Comparison of ENCODE assay signal across 30 cellular contexts in the genomic region with DNA sequence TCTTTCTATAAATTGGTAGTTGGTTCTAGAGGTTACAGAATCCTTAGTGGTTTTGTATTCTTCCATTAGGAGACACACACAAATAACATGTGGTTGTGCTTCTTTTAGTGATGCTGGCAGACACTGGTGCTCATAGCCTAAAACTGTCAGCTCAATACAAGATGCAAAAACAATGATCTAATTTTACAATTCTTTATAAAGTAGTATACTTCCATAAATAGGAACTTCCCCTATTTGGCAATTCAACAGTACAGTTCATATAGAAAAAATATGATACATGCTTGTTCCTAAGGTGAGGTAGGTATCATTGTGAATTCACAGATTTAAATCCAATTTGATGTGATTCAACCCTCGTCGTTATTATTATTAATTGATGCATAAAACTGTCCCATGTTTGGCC. TPM values are rescaled to one million over a fixed set of nuclear protein-coding genes. Genes with fewer than 3 reads are reported as not detected.
A peak's percentile ranks its signal among the peaks of the same experiment; 100 is the strongest.
DNase-seq lines count a peak whose midpoint lies in the region; ATAC-seq, FAIRE-seq and TF ChIP-seq lines count a peak whose summit lies in the region.
"Had no signal": no experiment of that assay in that cellular context is flagged by ENCODE, and none has a peak within 500 bp of the region (broad histone marks: within the 10 kb centered on the region; RNA-seq: fewer than 3 reads in every experiment).

No MANE protein-coding gene starts in this region.

- H3K4me3 ChIP-seq in DOHH2 (ENCODE audit: low read length) (peak overlapping the region; percentile 55), dorsolateral prefrontal cortex (no peak overlapping the region), small intestine (ENCODE audit: low read depth in 1 of 2, low read length in 2 of 2) (no peak overlapping the region), HepG2 (replicated peaks in 1 of 3; ENCODE audit: insufficient read depth in 1 of 3, low read depth in 2 of 3, low read length in 3 of 3) (no peak overlapping the region), gastrocnemius medialis (no peak overlapping the region)
- H3K4me3 ChIP-seq: GM12878, thoracic aorta had no signal

- peaks cover 49% of the 10 kb centered on the region for H3K4me1 ChIP-seq in DOHH2 (ENCODE audit: control insufficient read depth, low read length)
- H3K4me1 ChIP-seq in small intestine (ENCODE audit: control insufficient read depth in 2 of 2, insufficient read depth in 1 of 2, low read depth in 1 of 2, low read length in 1 of 2), result peaks cover 0 to 4% of the 10 kb centered on the region in 2 donors
- peaks cover 34% of the 10 kb centered on the region for H3K4me1 ChIP-seq in HepG2 (ENCODE audit: insufficient read depth, low read length)
- no peaks in the 10 kb centered on the region for H3K4me1 ChIP-seq in gastrocnemius medialis

- H3K27me3 ChIP-seq in DOHH2 (ENCODE audit: control insufficient read depth, low read length) (no peaks in the 10 kb centered on the region), dorsolateral prefrontal cortex (no peaks in the 10 kb centered on the region), small intestine (ENCODE audit: control insufficient read depth in 2 of 2, insufficient read depth in 2 of 2, low read length in 2 of 2) (no peaks in the 10 kb centered on the region), HepG2 (ENCODE audit: control insufficient read depth in 1 of 2, insufficient read depth in 2 of 2, low read length in 2 of 2) (no peaks in the 10 kb centered on the region), gastrocnemius medialis (no peaks in the 10 kb centered on the region)

- H3K27ac ChIP-seq in DOHH2 (ENCODE audit: low read depth, low read length) (peak overlapping the region; percentile 77), dorsolateral prefrontal cortex (peak overlapping the region in 54 of 59 donors; percentile 0 to 86 (median 70)), small intestine (ENCODE audit: low read depth in 1 of 2, low read length in 1 of 2) (peak overlapping the region; percentile 53 to 60), HepG2 (ENCODE audit: extremely low read length, insufficient read depth, low read length) (no peak overlapping the region), gastrocnemius medialis (peak overlapping the region in 1 of 4 donors; percentile 15)
- H3K27ac ChIP-seq: thoracic aorta had no signal

- TF ChIP-seq RAD21 in HepG2 (CRISPR knock-in tag; IDR thresholded peaks at IDR 0.05), result no peak

- peak overlapping the region; percentile 71 for H3K4me2 ChIP-seq in DOHH2 (ENCODE audit: low read length)
- H3K4me2 ChIP-seq in HepG2 (ENCODE audit: low read depth, low read length), result no peak overlapping the region

- POLR2A ChIA-PET in HepG2 (lab: Yijun Ruan, JAX), result interaction anchor here (1.9 kb wide), 1 partner anchor 41 kb away, joined by 6 read pairs; a partner anchor contains a TSS

- H4K20me1 ChIP-seq in DOHH2 (ENCODE audit: control insufficient read depth, insufficient read depth, low read depth, low read length) (0 out of 2 replicates have a peak, but pooled peaks cover 7% of the 10 kb centered on the region), HepG2 (ENCODE audit: insufficient read depth, low read length) (peaks cover 4% of the 10 kb centered on the region; the same call in 1 of the 2 replicates)

- no peak overlapping the region for H2AFZ ChIP-seq in HepG2 (ENCODE audit: low read length)

- no peak overlapping the region for H3K27ac Mint-ChIP-seq in activated CD4-positive, alpha-beta T cell treated with anti-CD3 and anti-CD28 coated beads, Interleukin-2, amount 10 ng/mL, durations not matched to agents 24 days and 14 days
- H3K27ac Mint-ChIP-seq: activated CD4-positive, alpha-beta T cell treated with anti-CD3 and anti-CD28 coated beads for 36 hours; natural killer cell treated with Interleukin-12 subunit alpha and Interleukin-12 subunit beta and Interleukin-15 and Interleukin-18, amount 100 ng/mL, for 72 hours; stimulated activated effector memory CD8-positive, alpha-beta T cell treated with anti-CD3 and anti-CD28 coated beads, Interleukin-12 subunit alpha, Interleukin-12 subunit beta, amount 100 ng/mL, for 72 hours had no signal

- H3K9me3 ChIP-seq in DOHH2 (ENCODE audit: control insufficient read depth, insufficient read depth, low read length), result no peaks in the 10 kb centered on the region
- no peaks in the 10 kb centered on the region for H3K9me3 ChIP-seq in small intestine (ENCODE audit: control insufficient read depth, low read depth)
- H3K9me3 ChIP-seq in HepG2 (ENCODE audit: low read length), result no peaks in the 10 kb centered on the region
- H3K9me3 ChIP-seq in gastrocnemius medialis, result no peaks in the 10 kb centered on the region
- H3K9me3 ChIP-seq: thoracic aorta had no signal

- FAIRE-seq in small intestine (lab: Jason Lieb, UNC), result no peak
- FAIRE-seq in HepG2 (lab: Jason Lieb, UNC), result no peak
- FAIRE-seq: GM12878 had no signal

- peaks cover 69% of the 10 kb centered on the region for H3K79me2 ChIP-seq in DOHH2 (ENCODE audit: control insufficient read depth, low read length)
- H3K79me2 ChIP-seq in HepG2 (ENCODE audit: insufficient read depth, low read length), result peaks cover 2% of the 10 kb centered on the region

- H3K36me3 Mint-ChIP-seq in activated CD4-positive, alpha-beta T cell treated with anti-CD3 and anti-CD28 coated beads, Interleukin-2, amount 10 ng/mL, durations not matched to agents 24 days and 14 days (ENCODE audit: low read depth), result peaks cover 38% of the 10 kb centered on the region

- H3K9me3 Mint-ChIP-seq in activated CD4-positive, alpha-beta T cell treated with anti-CD3 and anti-CD28 coated beads, Interleukin-2, amount 10 ng/mL, durations not matched to agents 24 days and 14 days, result no peaks in the 10 kb centered on the region
- H3K9me3 Mint-ChIP-seq: activated T-cell treated with anti-CD3 and anti-CD28 coated beads, Interleukin-2, amount 50 U/mL, for 4 hours; H9; natural killer cell treated with Interleukin-12 subunit alpha and Interleukin-12 subunit beta and Interleukin-15 and Interleukin-18, amount 100 ng/mL, for 72 hours; stimulated activated effector memory CD8-positive, alpha-beta T cell treated with anti-CD3 and anti-CD28 coated beads, Interleukin-12 subunit alpha, Interleukin-12 subunit beta, amount 100 ng/mL, for 72 hours had no signal

- no TSS peak for BruUV-seq in HepG2 (replicated peaks; lab: Mats Ljungman, UMichigan)

- H3F3A ChIP-seq in DOHH2 (ENCODE audit: control insufficient read depth, insufficient read depth), result peaks cover 21% of the 10 kb centered on the region

- peaks cover 4% of the 10 kb centered on the region for H3K4me1 Mint-ChIP-seq in activated CD4-positive, alpha-beta T cell treated with anti-CD3 and anti-CD28 coated beads, Interleukin-2, amount 10 ng/mL, durations not matched to agents 24 days and 14 days
- H3K4me1 Mint-ChIP-seq: activated CD4-positive, alpha-beta T cell treated with anti-CD3 and anti-CD28 coated beads for 36 hours; H9; stimulated activated effector memory CD8-positive, alpha-beta T cell treated with anti-CD3 and anti-CD28 coated beads, Interleukin-12 subunit alpha, Interleukin-12 subunit beta, amount 100 ng/mL, for 72 hours had no signal

- H3K27me3 Mint-ChIP-seq in activated CD4-positive, alpha-beta T cell treated with anti-CD3 and anti-CD28 coated beads, Interleukin-2, amount 10 ng/mL, durations not matched to agents 24 days and 14 days, result no peaks in the 10 kb centered on the region
- H3K27me3 Mint-ChIP-seq: activated CD4-positive, alpha-beta T cell treated with anti-CD3 and anti-CD28 coated beads for 36 hours; natural killer cell treated with Interleukin-12 subunit alpha and Interleukin-12 subunit beta and Interleukin-15 and Interleukin-18, amount 100 ng/mL, for 72 hours; T-helper 17 cell had no signal

- no peaks in the 10 kb centered on the region for H3K9me2 ChIP-seq in DOHH2 (replicated peaks; ENCODE audit: control insufficient read depth, low read length)

- TF ChIP-seq POLR2A in HepG2 (IDR thresholded peaks at IDR 0.05; ENCODE audit: insufficient read depth in 1 of 2, low read depth in 2 of 2, low read length in 2 of 2), result no peak
- no peak for TF ChIP-seq POLR2A in gastrocnemius medialis (IDR thresholded peaks at IDR 0.05)

- DNase-seq in NAMALWA (ENCODE audit: low spot score) (peak; percentile 40), dorsolateral prefrontal cortex (no peak), small intestine (no peak), HepG2 (ENCODE audit: low spot score) (no peak), gastrocnemius medialis (no peak), GM19238 (ENCODE audit: insufficient read length, low spot score) (no peak)
- DNase-seq in activated CD4-positive, alpha-beta T cell treated with anti-CD3 and anti-CD28 coated beads, Interleukin-2, amount 10 ng/mL, durations not matched to agents 24 days and 14 days, result no peak
- DNase-seq: activated CD4-positive, alpha-beta T cell treated with anti-CD3 and anti-CD28 coated beads for 36 hours; activated CD8-positive, alpha-beta memory T cell treated with anti-CD3 and anti-CD28 coated beads for 24 hours; activated naive CD4-positive, alpha-beta T cell treated with Interleukin-2 at 50 U/mL for 16 hours; activated T-cell treated with anti-CD3 and anti-CD28 coated beads, Interleukin-2, amount 50 U/mL, for 4 hours; amygdala; C1 segment of cervical spinal cord; DND-41; H9; left cardiac atrium; mesendoderm; NCI-H1436 treated with DMSO at 0.1 percent for 48 hours; NCI-H2171 treated with DMSO at 0.1 percent for 48 hours; NCI-H524 treated with DMSO at 0.1 percent for 48 hours; NK-92 treated with Interleukin-12 subunit alpha and Interleukin-12 subunit beta, amount 100 ng/mL, for 24 hours; retina; RPMI8226; stimulated activated CD4-positive, alpha-beta T cell treated with anti-CD3 and anti-CD28 coated beads, Interleukin-2, amount 100 ng/mL, for 48 hours; T-helper 17 cell had no signal

- no peak overlapping the region for H3K4me3 Mint-ChIP-seq in activated CD4-positive, alpha-beta T cell treated with anti-CD3 and anti-CD28 coated beads, Interleukin-2, amount 10 ng/mL, durations not matched to agents 24 days and 14 days
- H3K4me3 Mint-ChIP-seq: activated CD4-positive, alpha-beta T cell treated with anti-CD3 and anti-CD28 coated beads for 36 hours; activated T-cell treated with anti-CD3 and anti-CD28 coated beads, Interleukin-2, amount 50 U/mL, for 4 hours; H9; natural killer cell treated with Interleukin-12 subunit alpha and Interleukin-12 subunit beta and Interleukin-15 and Interleukin-18, amount 100 ng/mL, for 72 hours; stimulated activated effector memory CD8-positive, alpha-beta T cell treated with anti-CD3 and anti-CD28 coated beads, Interleukin-12 subunit alpha, Interleukin-12 subunit beta, amount 100 ng/mL, for 72 hours; T-helper 17 cell had no signal

- TF ChIP-seq EP300 in HepG2 (IDR thresholded peaks at IDR 0.05; ENCODE audit: low read depth in 2 of 2, low read length in 2 of 2) (no peak), HepG2 (CRISPR knock-in tag; IDR thresholded peaks at IDR 0.05; ENCODE audit: borderline replicate concordance) (no peak)

- 89 to 94% (median 90%) methylated on average over 2 of the region's 2 CpGs for WGBS in small intestine, 3 donors
- 98% methylated on average over 2 of the region's 2 CpGs for WGBS in HepG2 (ENCODE audit: low lambda C conversion rate)

- TF ChIP-seq CTCF in DOHH2 (IDR thresholded peaks at IDR 0.05; ENCODE audit: low read depth, low read length, poor library complexity, severe bottlenecking), result no peak
- no peak for TF ChIP-seq CTCF in dorsolateral prefrontal cortex (IDR thresholded peaks at IDR 0.05 in 54 of 56, conservative IDR thresholded peaks at IDR 0.05 in 2 of 56; ENCODE audit: low read depth in 1 of 56, partially characterized antibody in 56 of 56)
- no peak for TF ChIP-seq CTCF in HepG2 (CRISPR knock-in tag; IDR thresholded peaks at IDR 0.05)
- TF ChIP-seq CTCF in gastrocnemius medialis (IDR thresholded peaks at IDR 0.05 in 4 of 5, conservative IDR thresholded peaks at IDR 0.05 in 1 of 5), result no peak

- intact Hi-C loops in dorsolateral prefrontal cortex (cut with DNase I) (no loop called here), HepG2 (cut with micrococcal nuclease; ENCODE audit: unreplicated experiment) (loop anchor here (2.0 kb wide), 1 partner anchor 236 kb away; no protein-coding TSS in a partner anchor), gastrocnemius medialis (cut with DNase I; ENCODE audit: low total_unique reads) (no loop called here)
- intact Hi-C loops in activated CD4-positive, alpha-beta T cell treated with anti-CD3 and anti-CD28 coated beads, Interleukin-2, amount 10 ng/mL, durations not matched to agents 24 days and 14 days (cut with micrococcal nuclease), result no loop called here

- ATAC-seq in HepG2 (no peak), gastrocnemius medialis (no peak)
- ATAC-seq: activated CD4-positive, alpha-beta T cell treated with anti-CD3 and anti-CD28 coated beads for 36 hours; activated T-cell treated with anti-CD3 and anti-CD28 coated beads, Interleukin-2, amount 50 U/mL, for 4 hours; left cardiac atrium; natural killer cell treated with Interleukin-12 subunit alpha and Interleukin-12 subunit beta and Interleukin-15 and Interleukin-18, amount 100 ng/mL, for 72 hours; stimulated activated effector memory CD8-positive, alpha-beta T cell treated with anti-CD3 and anti-CD28 coated beads, Interleukin-12 subunit alpha, Interleukin-12 subunit beta, amount 100 ng/mL, for 72 hours; T-helper 17 cell had no signal

- in situ Hi-C loops in HepG2 (cut with HindIII; ENCODE audit: extremely low pct_ligation_motif_present, low pct_unique_long_range_greater_than_20kb) (no loop called here), gastrocnemius medialis (cut with MboI; ENCODE audit: low sequenced_read_pairs in 4 of 4) (no loop called here)

- H3K36me3 ChIP-seq in DOHH2 (ENCODE audit: control insufficient read depth, low read length) (peaks cover 72% of the 10 kb centered on the region), small intestine (ENCODE audit: control insufficient read depth in 2 of 2, insufficient read depth in 2 of 2, low read length in 2 of 2) (peaks cover 10 to 13% of the 10 kb centered on the region in 2 donors), HepG2 (replicated peaks in 1 of 2; ENCODE audit: control insufficient read depth in 1 of 2, insufficient read depth in 2 of 2, low read length in 2 of 2) (peaks cover 18 to 48% of the 10 kb centered on the region in 2 experiments), gastrocnemius medialis (peaks cover 0 to 44% of the 10 kb centered on the region in 2 donors)

- no peak overlapping the region for H3K9ac ChIP-seq in HepG2 (ENCODE audit: insufficient read depth, low read depth, low read length)

- CTCF ChIA-PET in HepG2 (lab: Yijun Ruan, JAX; ENCODE audit: low intra/inter-chr PET ratio, low total read pairs), result no interaction called here

RNA-seq across cellular contexts. Expression of a gene that starts 20.8 kb away (rescaled TPM):
- total RNA-seq in dorsolateral prefrontal cortex, result 1 to 10 TPM in 110 of 120 experiments, under 1 TPM in 10; 0.59 to 6.5 (median 2.2) TPM
- polyA plus RNA-seq in small intestine, result 1 to 10 TPM; 1.5 to 8.3 (median 5.1) TPM
- total RNA-seq in HepG2 (2016; rRNA removed; fragmentation: Illumina TruSeq; extraction: Trizol), result 0.24 and 1.5 TPM in 2 replicates
- total RNA-seq in HepG2 (2016; cell fraction: cytosol; rRNA removed; fragmentation: Illumina TruSeq; extraction: Trizol; ENCODE audit: low read depth), result 0.26 and 0.30 TPM in 2 replicates
- total RNA-seq in HepG2 (2016; cell fraction: insoluble cytoplasmic fraction; rRNA removed; fragmentation: Illumina TruSeq; extraction: Trizol), result 0.18 and 1.4 TPM in 2 replicates
- 0.37 and 0.41 TPM in 2 replicates for total RNA-seq in HepG2 (2016; cell fraction: membrane; rRNA removed; fragmentation: Illumina TruSeq; extraction: Trizol)
- total RNA-seq in HepG2 (2016; cell fraction: nucleus; rRNA removed; fragmentation: Illumina TruSeq; extraction: Trizol), result 1.7 and 2.5 TPM in 2 replicates
- polyA plus RNA-seq in HepG2 (2011; rRNA removed), result 3.2 and 3.3 TPM in 2 replicates
- 0.64 and 0.82 TPM in 2 replicates for polyA plus RNA-seq in HepG2 (2011; cell fraction: cytosol; rRNA removed)
- polyA plus RNA-seq in HepG2 (2011; cell fraction: nucleus; rRNA removed), result 23.6 and 26.7 TPM in 2 replicates
- 2.9 and 3.4 TPM in 2 replicates for polyA plus RNA-seq in HepG2 (2012)
- polyA plus RNA-seq in HepG2 (2016; cell fraction: cytosol; fragmentation: Illumina TruSeq; extraction: Trizol; ENCODE audit: low read depth), result 0.18 and 0.35 TPM in 2 replicates
- 0.20 TPM in 1 of 2 replicates, not detected in the other for polyA plus RNA-seq in HepG2 (2016; cell fraction: insoluble cytoplasmic fraction; fragmentation: Illumina TruSeq; extraction: Trizol; ENCODE audit: low read depth)
- 0.13 and 0.33 TPM in 2 replicates for polyA plus RNA-seq in HepG2 (2016; cell fraction: membrane; fragmentation: Illumina TruSeq; extraction: Trizol; ENCODE audit: low read depth)
- 4.6 and 5.9 TPM in 2 replicates for polyA plus RNA-seq in HepG2 (2016; cell fraction: nucleus; fragmentation: Illumina TruSeq; extraction: Trizol; ENCODE audit: insufficient read depth, low read depth)
- polyA minus RNA-seq in HepG2 (2011; rRNA and poly(A)+ RNA removed; ENCODE audit: low replicate concordance), result 4.0 and 9.6 TPM in 2 replicates
- 0.62 TPM in 1 of 2 replicates, not detected in the other for polyA minus RNA-seq in HepG2 (2011; cell fraction: cytosol; rRNA and poly(A)+ RNA removed)
- polyA minus RNA-seq in HepG2 (2011; cell fraction: nucleus; rRNA and poly(A)+ RNA removed), result 10.6 and 12.4 TPM in 2 replicates
- 1.6 and 2.8 TPM in 2 replicates for total RNA-seq in activated CD4-positive, alpha-beta T cell treated with anti-CD3 and anti-CD28 coated beads, Interleukin-2, amount 10 ng/mL, durations not matched to agents 24 days and 14 days
- total RNA-seq in gastrocnemius medialis, result 1 to 10 TPM in 2 of 4 donors, under 1 TPM in 2; 0.12 to 6.9 (median 0.60) TPM

RNA-seq across cellular contexts. Expression of a gene that starts 41.7 kb away (rescaled TPM):
- total RNA-seq in dorsolateral prefrontal cortex, result 100 to 1,000 TPM in 10 of 120 experiments, 10 to 100 TPM in 110; 67.0 to 120 (median 87.2) TPM
- polyA plus RNA-seq in small intestine, result 100 to 1,000 TPM in 1 of 3 donors, 10 to 100 TPM in 2; 74.2 to 112 (median 91.1) TPM
- total RNA-seq in HepG2 (2016; rRNA removed; fragmentation: Illumina TruSeq; extraction: Trizol), result 86.1 and 102 TPM in 2 replicates
- 25.6 and 26.4 TPM in 2 replicates for total RNA-seq in HepG2 (2016; cell fraction: cytosol; rRNA removed; fragmentation: Illumina TruSeq; extraction: Trizol; ENCODE audit: low read depth)
- total RNA-seq in HepG2 (2016; cell fraction: insoluble cytoplasmic fraction; rRNA removed; fragmentation: Illumina TruSeq; extraction: Trizol), result 92.3 and 92.5 TPM in 2 replicates
- total RNA-seq in HepG2 (2016; cell fraction: membrane; rRNA removed; fragmentation: Illumina TruSeq; extraction: Trizol), result 57.5 TPM in 2 replicates
- total RNA-seq in HepG2 (2016; cell fraction: nucleus; rRNA removed; fragmentation: Illumina TruSeq; extraction: Trizol), result 88.6 and 95.6 TPM in 2 replicates
- polyA plus RNA-seq in HepG2 (2011; rRNA removed), result 45.9 and 46.4 TPM in 2 replicates
- 31.6 and 50.0 TPM in 2 replicates for polyA plus RNA-seq in HepG2 (2011; cell fraction: cytosol; rRNA removed)
- 47.9 and 59.6 TPM in 2 replicates for polyA plus RNA-seq in HepG2 (2011; cell fraction: nucleus; rRNA removed)
- polyA plus RNA-seq in HepG2 (2012), result 66.6 and 70.2 TPM in 2 replicates
- polyA plus RNA-seq in HepG2 (2016; cell fraction: cytosol; fragmentation: Illumina TruSeq; extraction: Trizol; ENCODE audit: low read depth), result 4.1 and 5.8 TPM in 2 replicates
- 64.8 and 77.7 TPM in 2 replicates for polyA plus RNA-seq in HepG2 (2016; cell fraction: insoluble cytoplasmic fraction; fragmentation: Illumina TruSeq; extraction: Trizol; ENCODE audit: low read depth)
- polyA plus RNA-seq in HepG2 (2016; cell fraction: membrane; fragmentation: Illumina TruSeq; extraction: Trizol; ENCODE audit: low read depth), result 19.7 and 22.4 TPM in 2 replicates
- 101 and 103 TPM in 2 replicates for polyA plus RNA-seq in HepG2 (2016; cell fraction: nucleus; fragmentation: Illumina TruSeq; extraction: Trizol; ENCODE audit: insufficient read depth, low read depth)
- 88.8 and 106 TPM in 2 replicates for polyA minus RNA-seq in HepG2 (2011; rRNA and poly(A)+ RNA removed; ENCODE audit: low replicate concordance)
- polyA minus RNA-seq in HepG2 (2011; cell fraction: cytosol; rRNA and poly(A)+ RNA removed), result 54.0 and 54.9 TPM in 2 replicates
- 163 and 195 TPM in 2 replicates for polyA minus RNA-seq in HepG2 (2011; cell fraction: nucleus; rRNA and poly(A)+ RNA removed)
- 101 and 104 TPM in 2 replicates for total RNA-seq in activated CD4-positive, alpha-beta T cell treated with anti-CD3 and anti-CD28 coated beads, Interleukin-2, amount 10 ng/mL, durations not matched to agents 24 days and 14 days
- 10 to 100 TPM; 58.5 to 99.5 (median 81.8) TPM for total RNA-seq in gastrocnemius medialis

RNA-seq across cellular contexts. Expression of a gene that starts 43.3 kb away (rescaled TPM):
- total RNA-seq in dorsolateral prefrontal cortex (10 to 100 TPM; 10.8 to 25.2 (median 17.7) TPM), HepG2 (2016; rRNA removed; fragmentation: Illumina TruSeq; extraction: Trizol) (21.9 and 25.4 TPM in 2 replicates), gastrocnemius medialis (10 to 100 TPM; 19.5 to 32.0 (median 22.0) TPM)
- polyA plus RNA-seq in small intestine (10 to 100 TPM; 13.2 to 25.1 (median 13.8) TPM), HepG2 (2011; rRNA removed) (112 and 135 TPM in 2 replicates)
- total RNA-seq in HepG2 (2016; cell fraction: cytosol; rRNA removed; fragmentation: Illumina TruSeq; extraction: Trizol; ENCODE audit: low read depth), result 11.4 TPM in 2 replicates
- 22.3 and 23.4 TPM in 2 replicates for total RNA-seq in HepG2 (2016; cell fraction: insoluble cytoplasmic fraction; rRNA removed; fragmentation: Illumina TruSeq; extraction: Trizol)
- 25.3 and 27.2 TPM in 2 replicates for total RNA-seq in HepG2 (2016; cell fraction: membrane; rRNA removed; fragmentation: Illumina TruSeq; extraction: Trizol)
- 15.9 TPM in 2 replicates for total RNA-seq in HepG2 (2016; cell fraction: nucleus; rRNA removed; fragmentation: Illumina TruSeq; extraction: Trizol)
- polyA plus RNA-seq in HepG2 (2011; cell fraction: cytosol; rRNA removed), result 79.4 and 112 TPM in 2 replicates
- 24.0 and 32.3 TPM in 2 replicates for polyA plus RNA-seq in HepG2 (2011; cell fraction: nucleus; rRNA removed)
- polyA plus RNA-seq in HepG2 (2012), result 42.1 and 42.2 TPM in 2 replicates
- 14.7 and 16.7 TPM in 2 replicates for polyA plus RNA-seq in HepG2 (2016; cell fraction: cytosol; fragmentation: Illumina TruSeq; extraction: Trizol; ENCODE audit: low read depth)
- 38.2 and 42.6 TPM in 2 replicates for polyA plus RNA-seq in HepG2 (2016; cell fraction: insoluble cytoplasmic fraction; fragmentation: Illumina TruSeq; extraction: Trizol; ENCODE audit: low read depth)
- polyA plus RNA-seq in HepG2 (2016; cell fraction: membrane; fragmentation: Illumina TruSeq; extraction: Trizol; ENCODE audit: low read depth), result 28.0 and 33.0 TPM in 2 replicates
- polyA plus RNA-seq in HepG2 (2016; cell fraction: nucleus; fragmentation: Illumina TruSeq; extraction: Trizol; ENCODE audit: insufficient read depth, low read depth), result 36.0 and 42.8 TPM in 2 replicates
- 78.0 and 80.4 TPM in 2 replicates for polyA minus RNA-seq in HepG2 (2011; rRNA and poly(A)+ RNA removed; ENCODE audit: low replicate concordance)
- 35.4 and 38.1 TPM in 2 replicates for polyA minus RNA-seq in HepG2 (2011; cell fraction: cytosol; rRNA and poly(A)+ RNA removed)
- 26.5 and 35.8 TPM in 2 replicates for polyA minus RNA-seq in HepG2 (2011; cell fraction: nucleus; rRNA and poly(A)+ RNA removed)
- total RNA-seq in activated CD4-positive, alpha-beta T cell treated with anti-CD3 and anti-CD28 coated beads, Interleukin-2, amount 10 ng/mL, durations not matched to agents 24 days and 14 days, result 29.4 and 38.7 TPM in 2 replicates
